In the genomic region with DNA sequence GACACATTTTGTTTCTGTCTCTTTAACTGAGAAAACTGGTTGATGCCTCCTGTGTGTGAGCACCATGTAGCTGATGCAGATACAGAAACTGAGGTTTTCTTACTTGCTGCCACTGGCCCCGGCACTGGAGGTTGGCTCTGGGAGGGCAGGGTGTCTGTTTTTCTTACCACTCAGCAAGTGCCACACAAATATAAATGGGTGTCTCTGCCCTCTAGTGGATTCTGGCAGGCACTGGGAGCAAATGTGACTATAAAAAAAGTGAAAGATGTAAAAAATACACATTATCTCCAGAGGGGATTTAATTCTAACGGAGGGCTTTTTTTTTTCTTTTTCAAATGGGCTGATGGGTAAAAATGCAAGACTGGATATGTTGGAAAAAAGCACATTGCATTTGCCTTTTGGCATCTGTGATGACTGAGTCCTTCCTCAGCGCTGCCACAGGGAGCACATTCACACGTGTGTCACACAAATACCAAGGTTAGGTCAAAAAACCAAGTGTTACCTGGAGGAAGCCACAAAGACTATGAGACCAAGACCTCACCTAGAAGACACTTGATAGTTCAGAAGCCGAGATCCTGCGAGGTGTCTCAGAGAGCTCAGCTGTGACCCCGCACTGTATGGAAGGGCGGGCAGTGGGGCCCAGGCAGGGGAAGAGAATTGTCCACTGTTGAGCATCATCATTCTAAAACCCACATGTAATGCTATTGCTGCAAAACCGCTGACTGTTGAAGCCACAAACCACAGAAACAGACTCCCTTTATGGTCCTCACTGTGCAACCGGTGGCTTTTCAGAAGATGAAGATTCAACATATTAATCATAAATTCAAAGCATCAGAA, we compare ENCODE assay signal across 8 cellular contexts. TPM values are rescaled to one million over a fixed set of nuclear protein-coding genes. Genes with fewer than 3 reads are reported as not detected.
A peak's percentile ranks its signal among the peaks of the same experiment; 100 is the strongest.
DNase-seq lines count a peak whose midpoint lies in the region; ATAC-seq and TF ChIP-seq lines count a peak whose summit lies in the region.

No MANE protein-coding gene starts in this region.

- H3K36me3 ChIP-seq in DND-41 (ENCODE audit: insufficient read depth, low read length) (no peaks in the 10 kb centered on the region), gastroesophageal sphincter (peaks cover 0 to 13% of the 10 kb centered on the region in 2 donors)

- H4K20me1 ChIP-seq in DND-41 (ENCODE audit: insufficient read depth, low read length) = no peaks in the 10 kb centered on the region

- H3K9ac ChIP-seq in DND-41 (ENCODE audit: low read depth, low read length) = no peak overlapping the region

- TF ChIP-seq CTCF in DND-41 (IDR thresholded peaks at IDR 0.05; ENCODE audit: borderline replicate concordance, extremely low read depth, low read length, poor library complexity, severe bottlenecking) = peak; percentile 81
- TF ChIP-seq CTCF in gastroesophageal sphincter (IDR thresholded peaks at IDR 0.05) = peak; percentile 40 to 66 (median 58)

- peak overlapping the region; percentile 23; the same call in 1 of the 2 replicates for H3K4me2 ChIP-seq in DND-41 (ENCODE audit: insufficient read depth, low read length)

- peak overlapping the region; percentile 35 for H3K27ac Mint-ChIP-seq in activated T-cell treated with anti-CD3 and anti-CD28 coated beads, Interleukin-2, amount 50 U/mL, for 72 hours

- H3K9me3 ChIP-seq in DND-41 (ENCODE audit: insufficient read depth, low read length, severe bottlenecking) (no peaks in the 10 kb centered on the region), gastroesophageal sphincter (no peaks in the 10 kb centered on the region)

- peaks cover 20% of the 10 kb centered on the region for H3K4me1 ChIP-seq in DND-41 (ENCODE audit: insufficient read depth, low read length)
- H3K4me1 ChIP-seq in gastroesophageal sphincter = peaks cover 0 to 6% (median 0%) of the 10 kb centered on the region in 3 donors

- H3K4me3 ChIP-seq in DND-41 (ENCODE audit: low read depth in 1 of 2, low read length in 2 of 2) (no peak overlapping the region), gastroesophageal sphincter (no peak overlapping the region)

- H3K4me1 Mint-ChIP-seq in activated T-cell treated with anti-CD3 and anti-CD28 coated beads, Interleukin-2, amount 50 U/mL, for 72 hours (ENCODE audit: low read depth) = peaks cover 31% of the 10 kb centered on the region

- H3K36me3 Mint-ChIP-seq in activated T-cell treated with anti-CD3 and anti-CD28 coated beads, Interleukin-2, amount 50 U/mL, for 72 hours (ENCODE audit: insufficient read depth in 2 of 2) = peaks cover 0 to 6% of the 10 kb centered on the region in 2 donors

- no peak for TF ChIP-seq EP300 in gastroesophageal sphincter (IDR thresholded peaks at IDR 0.05)

- ATAC-seq in DND-41 (ENCODE audit: insufficient read depth, low read depth) (peak; percentile 99), GM21390 (IDR thresholded peaks at IDR 0.05; ENCODE audit: unreplicated experiment) (peak; percentile 94), HG03571 (IDR thresholded peaks at IDR 0.05; ENCODE audit: unreplicated experiment) (peak; percentile 74), gastroesophageal sphincter (peak; percentile 39)
- peak; percentile 92 to 93 for ATAC-seq in activated T-cell treated with anti-CD3 and anti-CD28 coated beads, Interleukin-2, amount 50 U/mL, for 72 hours (replicated peaks in 1 of 2)

- H3K27ac ChIP-seq in DND-41 (ENCODE audit: low read length) (no peak overlapping the region), gastroesophageal sphincter (no peak overlapping the region)

- no peak overlapping the region for H2AFZ ChIP-seq in DND-41 (ENCODE audit: low read depth, low read length)

- no peaks in the 10 kb centered on the region for H3K27me3 Mint-ChIP-seq in activated T-cell treated with anti-CD3 and anti-CD28 coated beads, Interleukin-2, amount 50 U/mL, for 72 hours (ENCODE audit: low read depth)

- H3K4me3 Mint-ChIP-seq in activated T-cell treated with anti-CD3 and anti-CD28 coated beads, Interleukin-2, amount 50 U/mL, for 72 hours = peak overlapping the region; percentile 56 to 59

- DNase-seq in DND-41 (peak; percentile 70), OCI-M1 (lab: John Stamatoyannopoulos, UW) (peak; percentile 94), pulmonary artery endothelial cell (ENCODE audit: low read depth, low spot score) (peak; percentile 13), NCI-H226 (no peak)
- peak; percentile 60 to 62 for DNase-seq in activated T-cell treated with anti-CD3 and anti-CD28 coated beads, Interleukin-2, amount 50 U/mL, for 72 hours

- H3K9me3 Mint-ChIP-seq in activated T-cell treated with anti-CD3 and anti-CD28 coated beads, Interleukin-2, amount 50 U/mL, for 72 hours = no peaks in the 10 kb centered on the region

- TF ChIP-seq POLR2A in gastroesophageal sphincter (IDR thresholded peaks at IDR 0.05) = no peak

- 62 to 65% methylated on average over 6 to 9 of the region's 10 CpGs for WGBS in gastroesophageal sphincter (ENCODE audit: low coverage in 1 of 2), 2 donors

- no peaks in the 10 kb centered on the region for H3K79me2 ChIP-seq in DND-41 (ENCODE audit: insufficient read depth, low read length)

- H3K27me3 ChIP-seq in DND-41 (ENCODE audit: insufficient read depth, low read length, poor library complexity) = no peaks in the 10 kb centered on the region
- no peaks in the 10 kb centered on the region for H3K27me3 ChIP-seq in gastroesophageal sphincter

RNA-seq across cellular contexts. Expression of a gene that starts 18.9 kb away (rescaled TPM):
- 1 to 10 TPM; 4.0 to 6.1 TPM for total RNA-seq in activated T-cell treated with anti-CD3 and anti-CD28 coated beads, Interleukin-2, amount 50 U/mL, for 72 hours
- total RNA-seq in gastroesophageal sphincter = 1 to 10 TPM; 3.6 to 5.9 (median 4.7) TPM
- total RNA-seq in pulmonary artery endothelial cell = 4.6 and 9.6 TPM in 2 replicates

Comparison
In these comparisons a context has a peak if more than half of its experiments do, and no peak if none do; other contexts are left out.
1. ATAC-seq: peak in every context shown above with its lines; median percentile 99 in DND-41; 94 in GM21390; 92 in activated T-cell treated with anti-CD3 and anti-CD28 coated beads, Interleukin-2, amount 50 U/mL, for 72 hours; 74 in HG03571; 39 in gastroesophageal sphincter.